In genomic region chr1:15758537-15758936, GRCh38 we compare ENCODE assay signal across 8 cellular contexts. TPM values are rescaled to one million over a fixed set of nuclear protein-coding genes. Genes with fewer than 3 reads are reported as not detected.
DNase-seq lines count a peak whose midpoint lies in the region; ATAC-seq and TF ChIP-seq lines count a peak whose summit lies in the region.

FBLIM1 (plus strand) TSS chr1:15758795; CDS start chr1:15764984, 6,189 bp downstream.

- H3K9me2 ChIP-seq in neural cell (ENCODE audit: insufficient read depth, low read length), result no peaks in the 10 kb centered on the region

- no peaks in the 10 kb centered on the region for H4K20me1 ChIP-seq in neural cell (ENCODE audit: insufficient read depth)

- no peaks in the 10 kb centered on the region for H3F3A ChIP-seq in neural cell (ENCODE audit: insufficient read depth, low read length, poor library complexity, severe bottlenecking)

- H3K27ac ChIP-seq in SJCRH30, result no peak within 1 kb of the TSS
- peak within 1 kb of the TSS; percentile 31 for H3K27ac ChIP-seq in neural cell (ENCODE audit: low read length)

- H3K4me1 ChIP-seq in SJCRH30, result peaks cover 47% of the 10 kb centered on the region

- H3K4me2 ChIP-seq in neural cell (ENCODE audit: low read length), result peak within 1 kb of the TSS; percentile 61

- H2AFZ ChIP-seq in neural cell (ENCODE audit: low read depth, low read length), result peak within 1 kb of the TSS; percentile 8

- peak within 1 kb of the TSS; percentile 85 for H3K9ac ChIP-seq in neural cell (ENCODE audit: low read length)

- peak within 1 kb of the TSS; percentile 62 for H3K4me3 ChIP-seq in SJCRH30
- H3K4me3 ChIP-seq in fibroblast of the aortic adventitia (ENCODE audit: low read depth, low read length), result peak within 1 kb of the TSS; percentile 77
- peak within 1 kb of the TSS; percentile 84 for H3K4me3 ChIP-seq in neural cell (ENCODE audit: low read length)

- peaks cover 6% of the 10 kb centered on the region for H3K79me2 ChIP-seq in neural cell (replicated peaks; ENCODE audit: insufficient read depth, low read length)

- DNase-seq in ELR (ENCODE audit: low read depth) (peak; percentile 27), SJCRH30 (no peak), fibroblast of the aortic adventitia (ENCODE audit: low read depth) (no peak), medulla oblongata (ENCODE audit: extremely low spot score) (no peak), GM13976 (ENCODE audit: low spot score) (no peak)

- H3K36me3 ChIP-seq in SJCRH30, result no peaks in the 10 kb centered on the region
- no peaks in the 10 kb centered on the region for H3K36me3 ChIP-seq in neural cell (ENCODE audit: insufficient read depth, low read length)

- H3K9me3 ChIP-seq in SJCRH30 (replicated peaks), result 0 out of 2 replicates have a peak, but pooled peaks cover 3% of the 10 kb centered on the region
- H3K9me3 ChIP-seq in neural cell (ENCODE audit: low read length), result no peaks in the 10 kb centered on the region

- TF ChIP-seq CTCF in fibroblast of the aortic adventitia (IDR thresholded peaks at IDR 0.05; ENCODE audit: insufficient read depth, low read length) (no peak), neural cell (IDR thresholded peaks at IDR 0.05; ENCODE audit: poor library complexity, severe bottlenecking) (no peak), GM13976 (IDR thresholded peaks at IDR 0.05; ENCODE audit: borderline replicate concordance, control extremely low read depth, extremely low read depth, insufficient read depth, missing control alignments) (no peak)

- in situ Hi-C loops in GM13976 (cut with MboI; ENCODE audit: low sequenced_read_pairs, unreplicated experiment), result no loop called here

- no peak for TF ChIP-seq EP300 in neural cell (conservative IDR thresholded peaks at IDR 0.05; ENCODE audit: poor library complexity, severe bottlenecking)

- no peak for TF ChIP-seq RAD21 in neural cell (conservative IDR thresholded peaks at IDR 0.05)

- H3K27me3 ChIP-seq in SJCRH30 (no peaks in the 10 kb centered on the region), neural cell (ENCODE audit: insufficient read depth, low read depth, low read length) (peaks cover 15% of the 10 kb centered on the region)

- ATAC-seq in HG02642 (IDR thresholded peaks at IDR 0.05; ENCODE audit: poor library complexity, unreplicated experiment) (no peak), GM19324 (IDR thresholded peaks at IDR 0.05; ENCODE audit: low FRiP score, unreplicated experiment) (no peak)

TF ChIP-seq in neural cell, 6 proteins besides CTCF, POLR2A, EP300 and RAD21:
- TF ChIP-seq SMC3 (conservative IDR thresholded peaks at IDR 0.05; ENCODE audit: poor library complexity) (no peak), TAF1 (IDR thresholded peaks at IDR 0.05; ENCODE audit: low read depth) (no peak), POLR2AphosphoS5 (IDR thresholded peaks at IDR 0.05) (no peak), MXI1 (conservative IDR thresholded peaks at IDR 0.05; ENCODE audit: poor library complexity, severe bottlenecking) (no peak), REST (IDR thresholded peaks at IDR 0.05; ENCODE audit: borderline replicate concordance) (no peak), EZH2 (IDR thresholded peaks at IDR 0.05; ENCODE audit: borderline replicate concordance, insufficient read depth, low read length, poor library complexity, severe bottlenecking) (no peak)

RNA-seq across cellular contexts. Expression of gene FBLIM1, which starts in this region (rescaled TPM):
- total RNA-seq in SJCRH30 (2014; rRNA removed; shearing (Covaris generic)), result 6.7 and 9.0 TPM in 2 replicates
- total RNA-seq in fibroblast of the aortic adventitia (ENCODE audit: low replicate concordance), result 41.0 and 114 TPM in 2 replicates
- 24.9 and 25.4 TPM in 2 replicates for polyA plus RNA-seq in neural cell
- polyA minus RNA-seq in neural cell, result 25.3 and 30.3 TPM in 2 replicates
